In the genomic region with DNA sequence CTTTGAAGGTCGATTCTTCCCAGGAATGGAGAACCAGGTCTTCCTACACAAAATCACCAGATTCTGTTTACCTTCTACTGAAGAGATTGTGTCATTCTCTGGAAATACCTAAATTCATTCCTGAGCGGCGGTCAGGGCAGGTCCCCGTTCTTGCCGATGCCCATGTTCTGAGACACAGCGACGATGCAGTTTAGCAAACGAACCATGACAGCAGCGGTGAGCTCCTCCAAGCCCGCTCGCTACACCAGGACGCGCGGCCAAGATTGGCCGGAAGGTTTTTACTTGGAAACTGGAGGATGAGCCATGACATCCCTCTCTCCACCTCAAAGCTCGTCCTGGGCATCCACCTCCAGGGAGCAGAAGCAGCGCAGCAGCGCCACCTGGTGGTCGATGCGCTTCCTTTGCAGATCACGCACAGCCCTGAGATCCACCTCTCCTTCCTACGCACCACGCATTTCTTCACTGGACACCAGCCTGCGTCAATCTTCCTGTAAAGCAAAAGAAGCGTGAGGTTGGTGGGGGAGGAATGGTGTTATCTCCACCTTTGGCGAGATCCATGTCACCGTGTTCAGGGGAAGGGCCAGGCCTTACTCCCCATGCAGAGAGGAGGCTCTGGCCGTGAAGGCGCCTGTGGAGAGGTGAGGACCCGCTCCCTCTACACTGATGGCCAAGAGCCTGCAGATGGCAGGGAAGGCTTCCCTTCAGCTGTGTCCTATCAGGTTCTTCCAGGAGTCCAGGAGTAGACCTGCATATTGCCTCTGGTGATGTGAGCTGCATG, we compare ENCODE assay signal across 1 cellular context.
TF ChIP-seq lines count a peak whose summit lies in the region.

No MANE protein-coding gene starts in this region.

TF ChIP-seq in K562, 482 proteins besides CTCF, POLR2A, EP300 and RAD21 (continued from another document):
- TF ChIP-seq SMC3 (conservative IDR thresholded peaks at IDR 0.05; ENCODE audit: insufficient read depth, low read depth, low read length) (peak; percentile 98), ZNF57 (CRISPR knock-in tag; IDR thresholded peaks at IDR 0.05) (no peak), THRB (CRISPR knock-in tag; conservative IDR thresholded peaks at IDR 0.05) (peak; percentile 48; the same call in 1 of the 2 replicates)
